In genomic region chr1:110004583-110004982, GRCh38 we compare ENCODE assay signal across 9 cellular contexts. TPM values are rescaled to one million over a fixed set of nuclear protein-coding genes. Genes with fewer than 3 reads are reported as not detected.
DNase-seq lines count a peak whose midpoint lies in the region; ATAC-seq and FAIRE-seq lines count a peak whose summit lies in the region.
"Had no signal": no experiment of that assay in that cellular context is flagged by ENCODE, and none has a peak within 500 bp of the region (broad histone marks: within the 10 kb centered on the region; RNA-seq: fewer than 3 reads in every experiment).

No MANE protein-coding gene starts in this region.

- peaks cover 24% of the 10 kb centered on the region for H3K4me1 Mint-ChIP-seq in activated CD4-positive, alpha-beta memory T cell treated with anti-CD3 and anti-CD28 coated beads for 36 hours (ENCODE audit: low read depth)
- H3K4me1 Mint-ChIP-seq in activated CD4-positive, alpha-beta memory T cell treated with anti-CD3 and anti-CD28 coated beads, Interleukin-2, amount 10 ng/mL, durations not matched to agents 7 days and 5 days = peaks cover 25% of the 10 kb centered on the region

- H3K9me3 Mint-ChIP-seq in activated CD4-positive, alpha-beta memory T cell treated with anti-CD3 and anti-CD28 coated beads for 36 hours = no peaks in the 10 kb centered on the region
- H3K9me3 Mint-ChIP-seq in activated CD4-positive, alpha-beta memory T cell treated with anti-CD3 and anti-CD28 coated beads, Interleukin-2, amount 10 ng/mL, durations not matched to agents 7 days and 5 days = no peaks in the 10 kb centered on the region
- no peaks in the 10 kb centered on the region for H3K9me3 Mint-ChIP-seq in activated naive CD4-positive, alpha-beta T cell treated with anti-CD3 and anti-CD28 coated beads, Interleukin-2, amount 50 U/mL, for 72 hours
- H3K9me3 Mint-ChIP-seq: naive B cell had no signal

- no peaks in the 10 kb centered on the region for H3K27me3 Mint-ChIP-seq in activated CD4-positive, alpha-beta memory T cell treated with anti-CD3 and anti-CD28 coated beads for 36 hours
- no peaks in the 10 kb centered on the region for H3K27me3 Mint-ChIP-seq in activated CD4-positive, alpha-beta memory T cell treated with anti-CD3 and anti-CD28 coated beads, Interleukin-2, amount 10 ng/mL, durations not matched to agents 7 days and 5 days
- H3K27me3 Mint-ChIP-seq: naive B cell had no signal

- peaks cover 8% of the 10 kb centered on the region for H3K36me3 Mint-ChIP-seq in activated CD4-positive, alpha-beta memory T cell treated with anti-CD3 and anti-CD28 coated beads for 36 hours
- H3K36me3 Mint-ChIP-seq in activated CD4-positive, alpha-beta memory T cell treated with anti-CD3 and anti-CD28 coated beads, Interleukin-2, amount 10 ng/mL, durations not matched to agents 7 days and 5 days (ENCODE audit: low read depth) = peaks cover 9% of the 10 kb centered on the region
- peaks cover 0 to 10% of the 10 kb centered on the region in 2 donors for H3K36me3 Mint-ChIP-seq in activated naive CD4-positive, alpha-beta T cell treated with anti-CD3 and anti-CD28 coated beads, Interleukin-2, amount 50 U/mL, for 72 hours
- H3K36me3 Mint-ChIP-seq: naive B cell had no signal

- CTCF ChIA-PET in activated CD4-positive, alpha-beta memory T cell treated with anti-CD3 and anti-CD28 coated beads for 36 hours (lab: Charles Lee) = interaction anchor here (0.7 to 1.6 kb wide), 4 partner anchors 20 to 615 kb away, joined by 3 to 13 read pairs (median 4); partner anchors contain the start of gene AHCYL1
- CTCF ChIA-PET in activated CD4-positive, alpha-beta memory T cell treated with anti-CD3 and anti-CD28 coated beads, Interleukin-2, amount 10 ng/mL, durations not matched to agents 7 days and 5 days (lab: Charles Lee) = interaction anchor here (1.0 to 1.5 kb wide), 2 partner anchors 20 to 364 kb away, joined by 3 to 13 read pairs; partner anchors contain the start of gene AHCYL1

- intact Hi-C loops in activated CD4-positive, alpha-beta memory T cell treated with anti-CD3 and anti-CD28 coated beads for 36 hours (cut with micrococcal nuclease) = loop anchor here (1.0 to 2.0 kb wide), 2 partner anchors 10 to 20 kb away; partner anchors contain the start of gene AHCYL1

- POLR2A ChIA-PET in activated CD4-positive, alpha-beta memory T cell treated with anti-CD3 and anti-CD28 coated beads for 36 hours (lab: Charles Lee) = interaction anchor here (1.4 kb wide), 2 partner anchors 11 to 20 kb away, joined by 4 to 6 read pairs; partner anchors contain the start of gene AHCYL1
- POLR2A ChIA-PET in activated CD4-positive, alpha-beta memory T cell treated with anti-CD3 and anti-CD28 coated beads, Interleukin-2, amount 10 ng/mL, durations not matched to agents 7 days and 5 days (lab: Charles Lee) = interaction anchor here (1.1 to 1.2 kb wide), 2 partner anchors 16 to 456 kb away, joined by 4 to 5 read pairs; partner anchors contain the start of gene GNAI3

- FAIRE-seq in islet of Langerhans (lab: Jason Lieb, UNC) = peak; percentile 51

- no peak overlapping the region for H3K4me3 Mint-ChIP-seq in activated CD4-positive, alpha-beta memory T cell treated with anti-CD3 and anti-CD28 coated beads for 36 hours
- no peak overlapping the region for H3K4me3 Mint-ChIP-seq in activated CD4-positive, alpha-beta memory T cell treated with anti-CD3 and anti-CD28 coated beads, Interleukin-2, amount 10 ng/mL, durations not matched to agents 7 days and 5 days

- H3K27ac ChIP-seq in substantia nigra (ENCODE audit: low read depth, low read length, poor library complexity, severe bottlenecking) = peak overlapping the region; percentile 8

- DNase-seq in activated CD4-positive, alpha-beta memory T cell treated with anti-CD3 and anti-CD28 coated beads for 36 hours = no peak
- no peak for DNase-seq in activated CD4-positive, alpha-beta memory T cell treated with anti-CD3 and anti-CD28 coated beads, Interleukin-2, amount 10 ng/mL, durations not matched to agents 7 days and 5 days
- no peak for DNase-seq in activated naive CD4-positive, alpha-beta T cell treated with anti-CD3 and anti-CD28 coated beads, Interleukin-2, amount 50 U/mL, for 72 hours (ENCODE audit: low spot score in 2 of 2)
- no peak for DNase-seq in substantia nigra (lab: John Stamatoyannopoulos, UW)
- no peak for DNase-seq in RKO (ENCODE audit: low spot score)
- DNase-seq: naive B cell had no signal

- no peak for ATAC-seq in activated naive CD4-positive, alpha-beta T cell treated with anti-CD3 and anti-CD28 coated beads, Interleukin-2, amount 50 U/mL, for 72 hours
- ATAC-seq in GM21423 (IDR thresholded peaks at IDR 0.05; ENCODE audit: unreplicated experiment) (no peak), HG03175 (IDR thresholded peaks at IDR 0.05; ENCODE audit: unreplicated experiment) (no peak)

- peak overlapping the region; percentile 82 for H3K27ac Mint-ChIP-seq in activated CD4-positive, alpha-beta memory T cell treated with anti-CD3 and anti-CD28 coated beads for 36 hours
- H3K27ac Mint-ChIP-seq in activated CD4-positive, alpha-beta memory T cell treated with anti-CD3 and anti-CD28 coated beads, Interleukin-2, amount 10 ng/mL, durations not matched to agents 7 days and 5 days = no peak overlapping the region
- H3K27ac Mint-ChIP-seq in activated naive CD4-positive, alpha-beta T cell treated with anti-CD3 and anti-CD28 coated beads, Interleukin-2, amount 50 U/mL, for 72 hours = peak overlapping the region; percentile 30 to 87

RNA-seq across cellular contexts. Expression of gene AHCYL1, which starts 20.0 kb away (rescaled TPM):
- total RNA-seq in activated CD4-positive, alpha-beta memory T cell treated with anti-CD3 and anti-CD28 coated beads for 36 hours = 10 to 100 TPM; 89.6 to 92.3 TPM
- total RNA-seq in activated CD4-positive, alpha-beta memory T cell treated with anti-CD3 and anti-CD28 coated beads, Interleukin-2, amount 10 ng/mL, durations not matched to agents 7 days and 5 days = 10 to 100 TPM; 56.5 to 57.0 TPM
- total RNA-seq in activated naive CD4-positive, alpha-beta T cell treated with anti-CD3 and anti-CD28 coated beads, Interleukin-2, amount 50 U/mL, for 72 hours = 100 to 1,000 TPM in 1 of 2 donors, 10 to 100 TPM in 1; 78.8 to 112 TPM

RNA-seq across cellular contexts. Expression of gene STRIP1, which starts 29.8 kb away (rescaled TPM):
- total RNA-seq in activated CD4-positive, alpha-beta memory T cell treated with anti-CD3 and anti-CD28 coated beads for 36 hours = 10 to 100 TPM; 22.7 to 25.7 TPM
- total RNA-seq in activated CD4-positive, alpha-beta memory T cell treated with anti-CD3 and anti-CD28 coated beads, Interleukin-2, amount 10 ng/mL, durations not matched to agents 7 days and 5 days = 10 to 100 TPM; 34.1 to 34.7 TPM
- 10 to 100 TPM; 26.5 to 39.8 TPM for total RNA-seq in activated naive CD4-positive, alpha-beta T cell treated with anti-CD3 and anti-CD28 coated beads, Interleukin-2, amount 50 U/mL, for 72 hours
